Comparison of ENCODE assay signal across 22 cellular contexts in genomic region chr2:199509401-199509800, GRCh38. TPM values are rescaled to one million over a fixed set of nuclear protein-coding genes. Genes with fewer than 3 reads are reported as not detected.
A peak's percentile ranks its signal among the peaks of the same experiment; 100 is the strongest.
DNase-seq lines count a peak whose midpoint lies in the region; ATAC-seq and TF ChIP-seq lines count a peak whose summit lies in the region.
"Had no signal": no experiment of that assay in that cellular context is flagged by ENCODE, and none has a peak within 500 bp of the region (broad histone marks: within the 10 kb centered on the region; RNA-seq: fewer than 3 reads in every experiment).

No MANE protein-coding gene starts in this region.

- H3K36me3 ChIP-seq in esophagus muscularis mucosa (no peaks in the 10 kb centered on the region), endodermal cell (ENCODE audit: control insufficient read depth, insufficient read depth, low read length) (no peaks in the 10 kb centered on the region)

- H3K36me3 Mint-ChIP-seq in endodermal cell (ENCODE audit: low read depth): no peaks in the 10 kb centered on the region
- H3K36me3 Mint-ChIP-seq: activated naive CD4-positive, alpha-beta T cell treated with anti-CD3 and anti-CD28 coated beads, Interleukin-2, amount 50 U/mL, for 24 hours; CD4-positive, alpha-beta memory T cell; IgD-negative memory B cell had no signal

- H3K9me3 ChIP-seq in esophagus muscularis mucosa (no peaks in the 10 kb centered on the region), endodermal cell (ENCODE audit: control insufficient read depth, low read length) (no peaks in the 10 kb centered on the region)
- H3K9me3 ChIP-seq: testis had no signal

- TF ChIP-seq EP300 in esophagus muscularis mucosa (IDR thresholded peaks at IDR 0.05): no peak

- 79% methylated on average over 1 of the region's 1 CpG for WGBS in esophagus muscularis mucosa
- WGBS in endodermal cell (ENCODE audit: insufficient coverage in 1 of 2, insufficient read length in 1 of 2), 2 experiments: 75 to 82% methylated on average over 1 of the region's 1 CpG

- H3K9ac ChIP-seq in endodermal cell (ENCODE audit: extremely low read depth, low read length, poor library complexity, severe bottlenecking): no peak overlapping the region

- DNase-seq in GM12865 (ENCODE audit: low read depth) (peak; percentile 55), esophagus muscularis mucosa (ENCODE audit: extremely low spot score) (no peak), HuH-7 (ENCODE audit: low spot score) (no peak), cerebellar nuclear complex (lab: John Stamatoyannopoulos, UW) (no peak), endodermal cell (no peak)
- DNase-seq: 8988T; activated CD4-positive, CD25-positive, alpha-beta regulatory T cell treated with anti-CD3 and anti-CD28 coated beads, Interleukin-2, amount 50 U/mL, for 72 hours; activated CD8-positive, alpha-beta memory T cell treated with anti-CD3 and anti-CD28 coated beads, Interleukin-2, amount 50 U/mL, for 48 hours; CD4-positive, alpha-beta memory T cell; EL; kidney; NCI-H1105 treated with DMSO at 0.1 percent for 48 hours; NCI-H446; PC-9; stimulated activated CD4-positive, alpha-beta T cell treated with anti-CD3 and anti-CD28 coated beads, Interleukin-15, amount 100 ng/mL, for 24 hours; testis had no signal

- H3K4me1 Mint-ChIP-seq in endodermal cell: no peaks in the 10 kb centered on the region
- H3K4me1 Mint-ChIP-seq: activated naive CD4-positive, alpha-beta T cell treated with anti-CD3 and anti-CD28 coated beads, Interleukin-2, amount 50 U/mL, for 24 hours; CD4-positive, alpha-beta memory T cell; IgD-negative memory B cell had no signal

- H3K27me3 Mint-ChIP-seq in endodermal cell (ENCODE audit: insufficient read depth): no peaks in the 10 kb centered on the region

- peak; percentile 89 for ATAC-seq in GM19397 (IDR thresholded peaks at IDR 0.05; ENCODE audit: unreplicated experiment)
- peak; percentile 89 for ATAC-seq in HG02642 (IDR thresholded peaks at IDR 0.05; ENCODE audit: poor library complexity, unreplicated experiment)
- ATAC-seq in HG03139 (IDR thresholded peaks at IDR 0.05; ENCODE audit: unreplicated experiment): peak; percentile 85

- H3K27me3 ChIP-seq in esophagus muscularis mucosa: peaks cover 0 to 4% (median 0%) of the 10 kb centered on the region in 4 donors
- no peaks in the 10 kb centered on the region for H3K27me3 ChIP-seq in endodermal cell (ENCODE audit: control insufficient read depth, insufficient read depth, low read length, poor library complexity, severe bottlenecking)
- H3K27me3 ChIP-seq: testis had no signal

- H3K4me3 ChIP-seq in GM12865 (ENCODE audit: low read depth, low read length) (no peak overlapping the region), esophagus muscularis mucosa (no peak overlapping the region), endodermal cell (ENCODE audit: low read length) (no peak overlapping the region)
- H3K4me3 ChIP-seq: PC-9, testis had no signal

- H3K27ac ChIP-seq in esophagus muscularis mucosa (replicated peaks in 1 of 4): no peak overlapping the region
- no peak overlapping the region for H3K27ac ChIP-seq in endodermal cell (ENCODE audit: low read depth, low read length)
- H3K27ac ChIP-seq: PC-9, testis had no signal

- no peaks in the 10 kb centered on the region for H3K4me1 ChIP-seq in esophagus muscularis mucosa
- no peaks in the 10 kb centered on the region for H3K4me1 ChIP-seq in endodermal cell (ENCODE audit: control insufficient read depth, insufficient read depth, low read length)
- H3K4me1 ChIP-seq: testis had no signal

- TF ChIP-seq CTCF in GM12865 (IDR thresholded peaks at IDR 0.05; ENCODE audit: insufficient read depth, low read depth, low read length, missing control alignments): no peak
- TF ChIP-seq CTCF in esophagus muscularis mucosa (IDR thresholded peaks at IDR 0.05): no peak
- TF ChIP-seq CTCF in endodermal cell (conservative IDR thresholded peaks at IDR 0.05): no peak

- no peak overlapping the region for H3K27ac Mint-ChIP-seq in endodermal cell
- H3K27ac Mint-ChIP-seq: activated naive CD4-positive, alpha-beta T cell treated with anti-CD3 and anti-CD28 coated beads, Interleukin-2, amount 50 U/mL, for 24 hours; CD4-positive, alpha-beta memory T cell; IgD-negative memory B cell; progenitor cell of endocrine pancreas had no signal

- intact Hi-C loops in esophagus muscularis mucosa (cut with DNase I): no loop called here

- no peak overlapping the region for H3K4me3 Mint-ChIP-seq in endodermal cell
- H3K4me3 Mint-ChIP-seq: activated naive CD4-positive, alpha-beta T cell treated with anti-CD3 and anti-CD28 coated beads, Interleukin-2, amount 50 U/mL, for 24 hours; CD4-positive, alpha-beta memory T cell; IgD-negative memory B cell had no signal

- no peaks in the 10 kb centered on the region for H3K9me3 Mint-ChIP-seq in endodermal cell
- H3K9me3 Mint-ChIP-seq: activated naive CD4-positive, alpha-beta T cell treated with anti-CD3 and anti-CD28 coated beads, Interleukin-2, amount 50 U/mL, for 24 hours; CD4-positive, alpha-beta memory T cell; IgD-negative memory B cell had no signal

- no peak for TF ChIP-seq POLR2A in esophagus muscularis mucosa (IDR thresholded peaks at IDR 0.05; ENCODE audit: low read depth)

RNA-seq across cellular contexts. Expression of gene SATB2, which starts 51.7 kb away (rescaled TPM):
- total RNA-seq in esophagus muscularis mucosa (1 to 10 TPM; 2.2 to 6.6 (median 5.0) TPM), endodermal cell (1 to 10 TPM; 2.4 to 3.0 TPM)
- 5.4 TPM for polyA plus RNA-seq in endodermal cell (2013, experiment 1 of 2)
- polyA plus RNA-seq in endodermal cell (2013, experiment 2 of 2): 5.7 TPM
- polyA plus RNA-seq: CD4-positive, alpha-beta memory T cell; IgD-negative memory B cell had no signal
